In genomic region chr15:33132722-33133345, GRCh38 we compare ENCODE assay signal across 2 cellular contexts.
TF ChIP-seq lines count a peak whose summit lies in the region.

No MANE protein-coding gene starts in this region.

TF ChIP-seq in HEK293, 187 proteins besides CTCF, POLR2A, EP300 and RAD21:
- TF ChIP-seq SP7 (tag by site-specific recombination; IDR thresholded peaks at IDR 0.05) (no peak), SP2 (tag by site-specific recombination; IDR thresholded peaks at IDR 0.05) (no peak), ZNF24 (tag by site-specific recombination; IDR thresholded peaks at IDR 0.05) (no peak), SCRT2 (tag by site-specific recombination; IDR thresholded peaks at IDR 0.05) (peak; percentile 17; the same call in 1 of the 2 replicates), ZNF660 (tag by site-specific recombination; IDR thresholded peaks at IDR 0.05) (0 out of 2 replicates have a peak, but pooled peaks have one; percentile 21), ZNF561 (tag by site-specific recombination; IDR thresholded peaks at IDR 0.05; ENCODE audit: borderline replicate concordance) (no peak), ZNF335 (tag by site-specific recombination; conservative IDR thresholded peaks at IDR 0.05) (no peak), ZNF223 (tag by site-specific recombination; IDR thresholded peaks at IDR 0.05) (peak; percentile 67; the same call in 1 of the 2 replicates), PATZ1 (tag by site-specific recombination; IDR thresholded peaks at IDR 0.05) (no peak), ZBTB21 (tag by site-specific recombination; IDR thresholded peaks at IDR 0.05) (no peak), ZBTB17 (tag by site-specific recombination; IDR thresholded peaks at IDR 0.05) (no peak), ZNF394 (tag by site-specific recombination; IDR thresholded peaks at IDR 0.05; ENCODE audit: borderline replicate concordance) (no peak), ZIC2 (tag by site-specific recombination; IDR thresholded peaks at IDR 0.05) (no peak), ZNF202 (tag by site-specific recombination; IDR thresholded peaks at IDR 0.05; ENCODE audit: borderline replicate concordance) (no peak), ZNF654 (tag by site-specific recombination; IDR thresholded peaks at IDR 0.05; ENCODE audit: low read depth) (peak; percentile 94), PRDM1 (tag by site-specific recombination; IDR thresholded peaks at IDR 0.05) (no peak), ZNF133 (tag by site-specific recombination; IDR thresholded peaks at IDR 0.05) (no peak), ZNF140 (tag by site-specific recombination; IDR thresholded peaks at IDR 0.05) (no peak)
- TF ChIP-seq, protein P1, sequence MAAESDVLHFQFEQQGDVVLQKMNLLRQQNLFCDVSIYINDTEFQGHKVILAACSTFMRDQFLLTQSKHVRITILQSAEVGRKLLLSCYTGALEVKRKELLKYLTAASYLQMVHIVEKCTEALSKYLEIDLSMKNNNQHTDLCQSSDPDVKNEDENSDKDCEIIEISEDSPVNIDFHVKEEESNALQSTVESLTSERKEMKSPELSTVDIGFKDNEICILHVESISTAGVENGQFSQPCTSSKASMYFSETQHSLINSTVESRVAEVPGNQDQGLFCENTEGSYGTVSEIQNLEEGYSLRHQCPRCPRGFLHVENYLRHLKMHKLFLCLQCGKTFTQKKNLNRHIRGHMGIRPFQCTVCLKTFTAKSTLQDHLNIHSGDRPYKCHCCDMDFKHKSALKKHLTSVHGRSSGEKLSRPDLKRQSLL (tag by site-specific recombination; IDR thresholded peaks at IDR 0.05): 0 out of 2 replicates have a peak, but pooled peaks have one; percentile 14
- TF ChIP-seq, protein P2, sequence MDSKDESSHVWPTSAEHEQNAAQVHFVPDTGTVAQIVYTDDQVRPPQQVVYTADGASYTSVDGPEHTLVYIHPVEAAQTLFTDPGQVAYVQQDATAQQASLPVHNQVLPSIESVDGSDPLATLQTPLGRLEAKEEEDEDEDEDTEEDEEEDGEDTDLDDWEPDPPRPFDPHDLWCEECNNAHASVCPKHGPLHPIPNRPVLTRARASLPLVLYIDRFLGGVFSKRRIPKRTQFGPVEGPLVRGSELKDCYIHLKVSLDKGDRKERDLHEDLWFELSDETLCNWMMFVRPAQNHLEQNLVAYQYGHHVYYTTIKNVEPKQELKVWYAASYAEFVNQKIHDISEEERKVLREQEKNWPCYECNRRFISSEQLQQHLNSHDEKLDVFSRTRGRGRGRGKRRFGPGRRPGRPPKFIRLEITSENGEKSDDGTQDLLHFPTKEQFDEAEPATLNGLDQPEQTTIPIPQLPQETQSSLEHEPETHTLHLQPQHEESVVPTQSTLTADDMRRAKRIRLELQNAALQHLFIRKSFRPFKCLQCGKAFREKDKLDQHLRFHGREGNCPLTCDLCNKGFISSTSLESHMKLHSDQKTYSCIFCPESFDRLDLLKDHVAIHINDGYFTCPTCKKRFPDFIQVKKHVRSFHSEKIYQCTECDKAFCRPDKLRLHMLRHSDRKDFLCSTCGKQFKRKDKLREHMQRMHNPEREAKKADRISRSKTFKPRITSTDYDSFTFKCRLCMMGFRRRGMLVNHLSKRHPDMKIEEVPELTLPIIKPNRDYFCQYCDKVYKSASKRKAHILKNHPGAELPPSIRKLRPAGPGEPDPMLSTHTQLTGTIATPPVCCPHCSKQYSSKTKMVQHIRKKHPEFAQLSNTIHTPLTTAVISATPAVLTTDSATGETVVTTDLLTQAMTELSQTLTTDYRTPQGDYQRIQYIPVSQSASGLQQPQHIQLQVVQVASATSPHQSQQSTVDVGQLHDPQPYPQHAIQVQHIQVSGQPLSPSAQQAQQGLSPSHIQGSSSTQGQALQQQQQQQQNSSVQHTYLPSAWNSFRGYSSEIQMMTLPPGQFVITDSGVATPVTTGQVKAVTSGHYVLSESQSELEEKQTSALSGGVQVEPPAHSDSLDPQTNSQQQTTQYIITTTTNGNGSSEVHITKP (tag by site-specific recombination; IDR thresholded peaks at IDR 0.05): peak; percentile 42; the same call in 1 of the 2 replicates

TF ChIP-seq in H1, 55 proteins besides CTCF, POLR2A, EP300 and RAD21 (continued from another document):
- TF ChIP-seq NANOG (IDR thresholded peaks at IDR 0.05; ENCODE audit: insufficient read depth, low read depth, low read length, poor library complexity, severe bottlenecking) (no peak), BRCA1 (IDR thresholded peaks at IDR 0.05; ENCODE audit: low read depth, low read length) (no peak), HDAC2 (IDR thresholded peaks at IDR 0.05; ENCODE audit: borderline replicate concordance in 1 of 2, low read depth in 2 of 2, low read length in 2 of 2) (no peak), KDM5A (IDR thresholded peaks at IDR 0.05; ENCODE audit: low read length) (no peak), RBBP5 (IDR thresholded peaks at IDR 0.05; ENCODE audit: borderline replicate concordance, low read depth, low read length) (no peak), SIRT6 (IDR thresholded peaks at IDR 0.05; ENCODE audit: low read length) (no peak), CHD2 (IDR thresholded peaks at IDR 0.05; ENCODE audit: low read length) (no peak), EZH2 (IDR thresholded peaks at IDR 0.05; ENCODE audit: low read depth, low read length, severe bottlenecking) (no peak), MAFK (IDR thresholded peaks at IDR 0.05; ENCODE audit: low read depth, low read length) (no peak), SUZ12 (IDR thresholded peaks at IDR 0.05; ENCODE audit: low read length) (no peak), CTBP2 (IDR thresholded peaks at IDR 0.05; ENCODE audit: borderline replicate concordance, insufficient read depth, insufficient read length, low read length) (no peak), CEBPB (IDR thresholded peaks at IDR 0.05; ENCODE audit: low read depth, low read length) (no peak), CBX5 (IDR thresholded peaks at IDR 0.05; ENCODE audit: low read depth, low read length) (no peak), JUN (IDR thresholded peaks at IDR 0.05; ENCODE audit: low read depth, low read length) (no peak), SIN3A (conservative IDR thresholded peaks at IDR 0.05 in 1 of 2, IDR thresholded peaks at IDR 0.05 in 1 of 2; ENCODE audit: low read depth in 1 of 2, low read length in 2 of 2) (no peak)
- TF ChIP-seq, protein P3, sequence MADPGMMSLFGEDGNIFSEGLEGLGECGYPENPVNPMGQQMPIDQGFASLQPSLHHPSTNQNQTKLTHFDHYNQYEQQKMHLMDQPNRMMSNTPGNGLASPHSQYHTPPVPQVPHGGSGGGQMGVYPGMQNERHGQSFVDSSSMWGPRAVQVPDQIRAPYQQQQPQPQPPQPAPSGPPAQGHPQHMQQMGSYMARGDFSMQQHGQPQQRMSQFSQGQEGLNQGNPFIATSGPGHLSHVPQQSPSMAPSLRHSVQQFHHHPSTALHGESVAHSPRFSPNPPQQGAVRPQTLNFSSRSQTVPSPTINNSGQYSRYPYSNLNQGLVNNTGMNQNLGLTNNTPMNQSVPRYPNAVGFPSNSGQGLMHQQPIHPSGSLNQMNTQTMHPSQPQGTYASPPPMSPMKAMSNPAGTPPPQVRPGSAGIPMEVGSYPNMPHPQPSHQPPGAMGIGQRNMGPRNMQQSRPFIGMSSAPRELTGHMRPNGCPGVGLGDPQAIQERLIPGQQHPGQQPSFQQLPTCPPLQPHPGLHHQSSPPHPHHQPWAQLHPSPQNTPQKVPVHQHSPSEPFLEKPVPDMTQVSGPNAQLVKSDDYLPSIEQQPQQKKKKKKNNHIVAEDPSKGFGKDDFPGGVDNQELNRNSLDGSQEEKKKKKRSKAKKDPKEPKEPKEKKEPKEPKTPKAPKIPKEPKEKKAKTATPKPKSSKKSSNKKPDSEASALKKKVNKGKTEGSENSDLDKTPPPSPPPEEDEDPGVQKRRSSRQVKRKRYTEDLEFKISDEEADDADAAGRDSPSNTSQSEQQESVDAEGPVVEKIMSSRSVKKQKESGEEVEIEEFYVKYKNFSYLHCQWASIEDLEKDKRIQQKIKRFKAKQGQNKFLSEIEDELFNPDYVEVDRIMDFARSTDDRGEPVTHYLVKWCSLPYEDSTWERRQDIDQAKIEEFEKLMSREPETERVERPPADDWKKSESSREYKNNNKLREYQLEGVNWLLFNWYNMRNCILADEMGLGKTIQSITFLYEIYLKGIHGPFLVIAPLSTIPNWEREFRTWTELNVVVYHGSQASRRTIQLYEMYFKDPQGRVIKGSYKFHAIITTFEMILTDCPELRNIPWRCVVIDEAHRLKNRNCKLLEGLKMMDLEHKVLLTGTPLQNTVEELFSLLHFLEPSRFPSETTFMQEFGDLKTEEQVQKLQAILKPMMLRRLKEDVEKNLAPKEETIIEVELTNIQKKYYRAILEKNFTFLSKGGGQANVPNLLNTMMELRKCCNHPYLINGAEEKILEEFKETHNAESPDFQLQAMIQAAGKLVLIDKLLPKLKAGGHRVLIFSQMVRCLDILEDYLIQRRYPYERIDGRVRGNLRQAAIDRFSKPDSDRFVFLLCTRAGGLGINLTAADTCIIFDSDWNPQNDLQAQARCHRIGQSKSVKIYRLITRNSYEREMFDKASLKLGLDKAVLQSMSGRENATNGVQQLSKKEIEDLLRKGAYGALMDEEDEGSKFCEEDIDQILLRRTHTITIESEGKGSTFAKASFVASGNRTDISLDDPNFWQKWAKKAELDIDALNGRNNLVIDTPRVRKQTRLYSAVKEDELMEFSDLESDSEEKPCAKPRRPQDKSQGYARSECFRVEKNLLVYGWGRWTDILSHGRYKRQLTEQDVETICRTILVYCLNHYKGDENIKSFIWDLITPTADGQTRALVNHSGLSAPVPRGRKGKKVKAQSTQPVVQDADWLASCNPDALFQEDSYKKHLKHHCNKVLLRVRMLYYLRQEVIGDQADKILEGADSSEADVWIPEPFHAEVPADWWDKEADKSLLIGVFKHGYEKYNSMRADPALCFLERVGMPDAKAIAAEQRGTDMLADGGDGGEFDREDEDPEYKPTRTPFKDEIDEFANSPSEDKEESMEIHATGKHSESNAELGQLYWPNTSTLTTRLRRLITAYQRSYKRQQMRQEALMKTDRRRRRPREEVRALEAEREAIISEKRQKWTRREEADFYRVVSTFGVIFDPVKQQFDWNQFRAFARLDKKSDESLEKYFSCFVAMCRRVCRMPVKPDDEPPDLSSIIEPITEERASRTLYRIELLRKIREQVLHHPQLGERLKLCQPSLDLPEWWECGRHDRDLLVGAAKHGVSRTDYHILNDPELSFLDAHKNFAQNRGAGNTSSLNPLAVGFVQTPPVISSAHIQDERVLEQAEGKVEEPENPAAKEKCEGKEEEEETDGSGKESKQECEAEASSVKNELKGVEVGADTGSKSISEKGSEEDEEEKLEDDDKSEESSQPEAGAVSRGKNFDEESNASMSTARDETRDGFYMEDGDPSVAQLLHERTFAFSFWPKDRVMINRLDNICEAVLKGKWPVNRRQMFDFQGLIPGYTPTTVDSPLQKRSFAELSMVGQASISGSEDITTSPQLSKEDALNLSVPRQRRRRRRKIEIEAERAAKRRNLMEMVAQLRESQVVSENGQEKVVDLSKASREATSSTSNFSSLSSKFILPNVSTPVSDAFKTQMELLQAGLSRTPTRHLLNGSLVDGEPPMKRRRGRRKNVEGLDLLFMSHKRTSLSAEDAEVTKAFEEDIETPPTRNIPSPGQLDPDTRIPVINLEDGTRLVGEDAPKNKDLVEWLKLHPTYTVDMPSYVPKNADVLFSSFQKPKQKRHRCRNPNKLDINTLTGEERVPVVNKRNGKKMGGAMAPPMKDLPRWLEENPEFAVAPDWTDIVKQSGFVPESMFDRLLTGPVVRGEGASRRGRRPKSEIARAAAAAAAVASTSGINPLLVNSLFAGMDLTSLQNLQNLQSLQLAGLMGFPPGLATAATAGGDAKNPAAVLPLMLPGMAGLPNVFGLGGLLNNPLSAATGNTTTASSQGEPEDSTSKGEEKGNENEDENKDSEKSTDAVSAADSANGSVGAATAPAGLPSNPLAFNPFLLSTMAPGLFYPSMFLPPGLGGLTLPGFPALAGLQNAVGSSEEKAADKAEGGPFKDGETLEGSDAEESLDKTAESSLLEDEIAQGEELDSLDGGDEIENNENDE (IDR thresholded peaks at IDR 0.05; ENCODE audit: insufficient replicate concordance, low read length): no peak
- TF ChIP-seq, protein P4, sequence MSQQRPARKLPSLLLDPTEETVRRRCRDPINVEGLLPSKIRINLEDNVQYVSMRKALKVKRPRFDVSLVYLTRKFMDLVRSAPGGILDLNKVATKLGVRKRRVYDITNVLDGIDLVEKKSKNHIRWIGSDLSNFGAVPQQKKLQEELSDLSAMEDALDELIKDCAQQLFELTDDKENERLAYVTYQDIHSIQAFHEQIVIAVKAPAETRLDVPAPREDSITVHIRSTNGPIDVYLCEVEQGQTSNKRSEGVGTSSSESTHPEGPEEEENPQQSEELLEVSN (IDR thresholded peaks at IDR 0.05): no peak
TF ChIP-seq in H1: peak in this region for 0.
